In the genomic region with DNA sequence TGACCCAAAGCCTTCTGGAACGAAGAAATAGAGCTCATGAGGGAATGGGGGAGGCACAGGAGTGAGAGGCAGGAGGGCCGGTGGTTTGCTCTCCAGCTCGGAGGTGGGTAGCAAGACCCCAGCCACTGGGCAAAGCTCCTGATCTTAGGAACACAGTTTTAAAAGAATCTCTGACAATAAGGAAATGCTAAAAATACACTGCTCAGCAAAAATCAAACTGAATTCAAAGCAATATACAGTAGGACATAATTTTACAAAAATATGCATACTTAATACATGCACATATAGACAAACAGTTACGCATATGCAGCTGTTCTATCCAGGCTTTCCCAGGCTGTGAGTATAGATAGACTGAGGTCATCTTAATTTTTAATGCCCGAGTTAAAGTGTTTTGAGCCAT, we compare ENCODE assay signal across 3 cellular contexts.
TF ChIP-seq lines count a peak whose summit lies in the region.

No MANE protein-coding gene starts in this region.

TF ChIP-seq in A549, 52 proteins besides CTCF, POLR2A, EP300 and RAD21:
- peak; percentile 57 for TF ChIP-seq MAFK (IDR thresholded peaks at IDR 0.05; ENCODE audit: partially characterized antibody)
- no peak for TF ChIP-seq KDM5A (IDR thresholded peaks at IDR 0.05)
TF ChIP-seq in A549: peak in this region for 1.

TF ChIP-seq in IMR-90, 13 proteins besides CTCF, POLR2A, EP300 and RAD21:
- peak; percentile 41 for TF ChIP-seq MAFK (IDR thresholded peaks at IDR 0.05; ENCODE audit: low read depth, low read length)
- no peak for TF ChIP-seq RFX5 (IDR thresholded peaks at IDR 0.05; ENCODE audit: low read depth, low read length)

TF ChIP-seq in H1, 55 proteins besides CTCF, POLR2A, EP300 and RAD21:
- TF ChIP-seq RFX5 (IDR thresholded peaks at IDR 0.05; ENCODE audit: borderline replicate concordance, low read depth, low read length), result no peak
- no peak for TF ChIP-seq NRF1 (IDR thresholded peaks at IDR 0.05; ENCODE audit: low read depth, low read length)
- TF ChIP-seq RXRA (IDR thresholded peaks at IDR 0.05; ENCODE audit: insufficient read depth, low read depth, low read length), result no peak
- TF ChIP-seq SIN3A (conservative IDR thresholded peaks at IDR 0.05 in 1 of 2, IDR thresholded peaks at IDR 0.05 in 1 of 2; ENCODE audit: low read depth in 1 of 2, low read length in 2 of 2), result no peak
- TF ChIP-seq CBX5 (IDR thresholded peaks at IDR 0.05; ENCODE audit: low read depth, low read length), result no peak
- TF ChIP-seq BRCA1 (IDR thresholded peaks at IDR 0.05; ENCODE audit: low read depth, low read length), result no peak
- TF ChIP-seq KDM5A (IDR thresholded peaks at IDR 0.05; ENCODE audit: low read length), result no peak
- no peak for TF ChIP-seq GABPA (IDR thresholded peaks at IDR 0.05; ENCODE audit: borderline replicate concordance, insufficient read depth, low read length)
- no peak for TF ChIP-seq TCF12 (IDR thresholded peaks at IDR 0.05; ENCODE audit: low read depth, low read length)
- no peak for TF ChIP-seq TAF7 (optimal IDR thresholded peaks at IDR 0.05; ENCODE audit: borderline replicate concordance, low read depth, low read length)
